In genomic region chr17:49967621-49968379, GRCh38 we compare ENCODE assay signal across 1 cellular context.
TF ChIP-seq lines count a peak whose summit lies in the region.

No MANE protein-coding gene starts in this region.

TF ChIP-seq in H1, 55 proteins besides CTCF, POLR2A, EP300 and RAD21 (continued from another document):
- TF ChIP-seq JUND (IDR thresholded peaks at IDR 0.05; ENCODE audit: low read length) (no peak), SUZ12 (IDR thresholded peaks at IDR 0.05; ENCODE audit: low read length) (peak; percentile 45), KDM1A (IDR thresholded peaks at IDR 0.05; ENCODE audit: borderline replicate concordance, low read length) (peak; percentile 49; the same call in 1 of the 2 replicates)
